2 cellular contexts compared by ENCODE assay signal in genomic region chr17:34110315-34110714, GRCh38.
TF ChIP-seq lines count a peak whose summit lies in the region.

No MANE protein-coding gene starts in this region.

TF ChIP-seq in GM23338, 12 proteins besides CTCF, POLR2A, EP300 and RAD21 (continued from another document):
- TF ChIP-seq, protein P1, sequence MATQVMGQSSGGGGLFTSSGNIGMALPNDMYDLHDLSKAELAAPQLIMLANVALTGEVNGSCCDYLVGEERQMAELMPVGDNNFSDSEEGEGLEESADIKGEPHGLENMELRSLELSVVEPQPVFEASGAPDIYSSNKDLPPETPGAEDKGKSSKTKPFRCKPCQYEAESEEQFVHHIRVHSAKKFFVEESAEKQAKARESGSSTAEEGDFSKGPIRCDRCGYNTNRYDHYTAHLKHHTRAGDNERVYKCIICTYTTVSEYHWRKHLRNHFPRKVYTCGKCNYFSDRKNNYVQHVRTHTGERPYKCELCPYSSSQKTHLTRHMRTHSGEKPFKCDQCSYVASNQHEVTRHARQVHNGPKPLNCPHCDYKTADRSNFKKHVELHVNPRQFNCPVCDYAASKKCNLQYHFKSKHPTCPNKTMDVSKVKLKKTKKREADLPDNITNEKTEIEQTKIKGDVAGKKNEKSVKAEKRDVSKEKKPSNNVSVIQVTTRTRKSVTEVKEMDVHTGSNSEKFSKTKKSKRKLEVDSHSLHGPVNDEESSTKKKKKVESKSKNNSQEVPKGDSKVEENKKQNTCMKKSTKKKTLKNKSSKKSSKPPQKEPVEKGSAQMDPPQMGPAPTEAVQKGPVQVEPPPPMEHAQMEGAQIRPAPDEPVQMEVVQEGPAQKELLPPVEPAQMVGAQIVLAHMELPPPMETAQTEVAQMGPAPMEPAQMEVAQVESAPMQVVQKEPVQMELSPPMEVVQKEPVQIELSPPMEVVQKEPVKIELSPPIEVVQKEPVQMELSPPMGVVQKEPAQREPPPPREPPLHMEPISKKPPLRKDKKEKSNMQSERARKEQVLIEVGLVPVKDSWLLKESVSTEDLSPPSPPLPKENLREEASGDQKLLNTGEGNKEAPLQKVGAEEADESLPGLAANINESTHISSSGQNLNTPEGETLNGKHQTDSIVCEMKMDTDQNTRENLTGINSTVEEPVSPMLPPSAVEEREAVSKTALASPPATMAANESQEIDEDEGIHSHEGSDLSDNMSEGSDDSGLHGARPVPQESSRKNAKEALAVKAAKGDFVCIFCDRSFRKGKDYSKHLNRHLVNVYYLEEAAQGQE (IDR thresholded peaks at IDR 0.05; ENCODE audit: unreplicated experiment) = no peak
- TF ChIP-seq ZNF331 (CRISPR knock-in tag; IDR thresholded peaks at IDR 0.05; ENCODE audit: low read depth) (no peak), CREB1 (CRISPR knock-in tag; IDR thresholded peaks at IDR 0.05; ENCODE audit: low read depth) (no peak), EZH2 (IDR thresholded peaks at IDR 0.05; ENCODE audit: low read depth, unreplicated experiment) (no peak), POLR2AphosphoS5 (IDR thresholded peaks at IDR 0.05; ENCODE audit: low read depth) (no peak), EZH2phosphoT487 (IDR thresholded peaks at IDR 0.05; ENCODE audit: unreplicated experiment) (no peak), JUNB (IDR thresholded peaks at IDR 0.05; ENCODE audit: unreplicated experiment) (no peak), ZNF114 (CRISPR knock-in tag; IDR thresholded peaks at IDR 0.05) (no peak), STAT1 (IDR thresholded peaks at IDR 0.05; ENCODE audit: unreplicated experiment) (no peak)
- TF ChIP-seq, protein P2, sequence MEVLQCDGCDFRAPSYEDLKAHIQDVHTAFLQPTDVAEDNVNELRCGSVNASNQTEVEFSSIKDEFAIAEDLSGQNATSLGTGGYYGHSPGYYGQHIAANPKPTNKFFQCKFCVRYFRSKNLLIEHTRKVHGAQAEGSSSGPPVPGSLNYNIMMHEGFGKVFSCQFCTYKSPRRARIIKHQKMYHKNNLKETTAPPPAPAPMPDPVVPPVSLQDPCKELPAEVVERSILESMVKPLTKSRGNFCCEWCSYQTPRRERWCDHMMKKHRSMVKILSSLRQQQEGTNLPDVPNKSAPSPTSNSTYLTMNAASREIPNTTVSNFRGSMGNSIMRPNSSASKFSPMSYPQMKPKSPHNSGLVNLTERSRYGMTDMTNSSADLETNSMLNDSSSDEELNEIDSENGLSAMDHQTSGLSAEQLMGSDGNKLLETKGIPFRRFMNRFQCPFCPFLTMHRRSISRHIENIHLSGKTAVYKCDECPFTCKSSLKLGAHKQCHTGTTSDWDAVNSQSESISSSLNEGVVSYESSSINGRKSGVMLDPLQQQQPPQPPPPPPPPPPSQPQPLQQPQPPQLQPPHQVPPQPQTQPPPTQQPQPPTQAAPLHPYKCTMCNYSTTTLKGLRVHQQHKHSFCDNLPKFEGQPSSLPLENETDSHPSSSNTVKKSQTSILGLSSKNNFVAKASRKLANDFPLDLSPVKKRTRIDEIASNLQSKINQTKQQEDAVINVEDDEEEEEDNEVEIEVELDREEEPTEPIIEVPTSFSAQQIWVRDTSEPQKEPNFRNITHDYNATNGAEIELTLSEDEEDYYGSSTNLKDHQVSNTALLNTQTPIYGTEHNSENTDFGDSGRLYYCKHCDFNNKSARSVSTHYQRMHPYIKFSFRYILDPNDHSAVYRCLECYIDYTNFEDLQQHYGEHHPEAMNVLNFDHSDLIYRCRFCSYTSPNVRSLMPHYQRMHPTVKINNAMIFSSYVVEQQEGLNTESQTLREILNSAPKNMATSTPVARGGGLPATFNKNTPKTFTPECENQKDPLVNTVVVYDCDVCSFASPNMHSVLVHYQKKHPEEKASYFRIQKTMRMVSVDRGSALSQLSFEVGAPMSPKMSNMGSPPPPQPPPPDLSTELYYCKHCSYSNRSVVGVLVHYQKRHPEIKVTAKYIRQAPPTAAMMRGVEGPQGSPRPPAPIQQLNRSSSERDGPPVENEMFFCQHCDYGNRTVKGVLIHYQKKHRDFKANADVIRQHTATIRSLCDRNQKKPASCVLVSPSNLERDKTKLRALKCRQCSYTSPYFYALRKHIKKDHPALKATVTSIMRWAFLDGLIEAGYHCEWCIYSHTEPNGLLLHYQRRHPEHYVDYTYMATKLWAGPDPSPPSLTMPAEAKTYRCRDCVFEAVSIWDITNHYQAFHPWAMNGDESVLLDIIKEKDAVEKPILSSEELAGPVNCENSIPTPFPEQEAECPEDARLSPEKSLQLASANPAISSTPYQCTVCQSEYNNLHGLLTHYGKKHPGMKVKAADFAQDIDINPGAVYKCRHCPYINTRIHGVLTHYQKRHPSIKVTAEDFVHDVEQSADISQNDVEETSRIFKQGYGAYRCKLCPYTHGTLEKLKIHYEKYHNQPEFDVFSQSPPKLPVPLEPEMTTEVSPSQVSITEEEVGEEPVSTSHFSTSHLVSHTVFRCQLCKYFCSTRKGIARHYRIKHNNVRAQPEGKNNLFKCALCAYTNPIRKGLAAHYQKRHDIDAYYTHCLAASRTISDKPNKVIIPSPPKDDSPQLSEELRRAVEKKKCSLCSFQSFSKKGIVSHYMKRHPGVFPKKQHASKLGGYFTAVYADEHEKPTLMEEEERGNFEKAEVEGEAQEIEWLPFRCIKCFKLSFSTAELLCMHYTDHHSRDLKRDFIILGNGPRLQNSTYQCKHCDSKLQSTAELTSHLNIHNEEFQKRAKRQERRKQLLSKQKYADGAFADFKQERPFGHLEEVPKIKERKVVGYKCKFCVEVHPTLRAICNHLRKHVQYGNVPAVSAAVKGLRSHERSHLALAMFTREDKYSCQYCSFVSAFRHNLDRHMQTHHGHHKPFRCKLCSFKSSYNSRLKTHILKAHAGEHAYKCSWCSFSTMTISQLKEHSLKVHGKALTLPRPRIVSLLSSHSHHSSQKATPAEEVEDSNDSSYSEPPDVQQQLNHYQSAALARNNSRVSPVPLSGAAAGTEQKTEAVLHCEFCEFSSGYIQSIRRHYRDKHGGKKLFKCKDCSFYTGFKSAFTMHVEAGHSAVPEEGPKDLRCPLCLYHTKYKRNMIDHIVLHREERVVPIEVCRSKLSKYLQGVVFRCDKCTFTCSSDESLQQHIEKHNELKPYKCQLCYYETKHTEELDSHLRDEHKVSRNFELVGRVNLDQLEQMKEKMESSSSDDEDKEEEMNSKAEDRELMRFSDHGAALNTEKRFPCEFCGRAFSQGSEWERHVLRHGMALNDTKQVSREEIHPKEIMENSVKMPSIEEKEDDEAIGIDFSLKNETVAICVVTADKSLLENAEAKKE (CRISPR knock-in tag; IDR thresholded peaks at IDR 0.05) = no peak
TF ChIP-seq in GM23338: peak in this region for 0.

TF ChIP-seq in WTC11, 78 proteins besides CTCF, POLR2A, EP300 and RAD21 (continued from another document):
- TF ChIP-seq, protein P3, sequence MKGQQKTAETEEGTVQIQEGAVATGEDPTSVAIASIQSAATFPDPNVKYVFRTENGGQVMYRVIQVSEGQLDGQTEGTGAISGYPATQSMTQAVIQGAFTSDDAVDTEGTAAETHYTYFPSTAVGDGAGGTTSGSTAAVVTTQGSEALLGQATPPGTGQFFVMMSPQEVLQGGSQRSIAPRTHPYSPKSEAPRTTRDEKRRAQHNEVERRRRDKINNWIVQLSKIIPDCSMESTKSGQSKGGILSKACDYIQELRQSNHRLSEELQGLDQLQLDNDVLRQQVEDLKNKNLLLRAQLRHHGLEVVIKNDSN (CRISPR knock-in tag; IDR thresholded peaks at IDR 0.05) = no peak
